22 cellular contexts compared by ENCODE assay signal in genomic region chr2:99552529-99552928, GRCh38.
DNase-seq lines count a peak whose midpoint lies in the region; ATAC-seq and TF ChIP-seq lines count a peak whose summit lies in the region.
"Had no signal": no experiment of that assay in that cellular context is flagged by ENCODE, and none has a peak within 500 bp of the region (broad histone marks: within the 10 kb centered on the region; RNA-seq: fewer than 3 reads in every experiment).

No MANE protein-coding gene starts in this region.

- H3K27ac ChIP-seq in VCaP, result peak overlapping the region; percentile 34; the same call in 1 of the 2 replicates
- H3K27ac ChIP-seq: dorsolateral prefrontal cortex, parathyroid adenoma had no signal

- peak; percentile 11 for DNase-seq in DMS153 treated with DMSO at 0.1 percent for 48 hours (lab: John Stamatoyannopoulos, UW; ENCODE audit: unreplicated experiment)
- DNase-seq in NCI-H1092 treated with DMSO at 0.1 percent for 48 hours (lab: John Stamatoyannopoulos, UW), result peak; percentile 70
- peak; percentile 19 for DNase-seq in mucosa of gallbladder (ENCODE audit: low spot score)
- no peak for DNase-seq in stimulated activated CD4-positive, alpha-beta T cell treated with anti-CD3 and anti-CD28 coated beads, Interleukin-1b, Interleukin-23, amount 100 ng/mL, for 48 hours
- no peak for DNase-seq in NCI-H82 (lab: John Stamatoyannopoulos, UW)
- DNase-seq in T-helper 2 cell, result no peak
- DNase-seq: activated CD4-positive, alpha-beta T cell treated with anti-CD3 and anti-CD28 coated beads, Interleukin-2, amount 10 ng/mL, durations not matched to agents 7 days and 5 days; activated CD8-positive, alpha-beta memory T cell treated with anti-CD3 and anti-CD28 coated beads, Interleukin-2, amount 10 ng/mL, durations not matched to agents 7 days and 5 days; activated naive CD4-positive, alpha-beta T cell treated with anti-CD3 and anti-CD28 coated beads, Interleukin-2, amount 50 U/mL, for 16 hours; CD4-positive, alpha-beta T cell; central memory CD4-positive, alpha-beta T cell; DMS53; midbrain; NCI-H1436; NCI-H2171; PC-3 had no signal

- TF ChIP-seq CTCF in VCaP (conservative IDR thresholded peaks at IDR 0.05), result no peak

- no peak for ATAC-seq in GM21526 (IDR thresholded peaks at IDR 0.05; ENCODE audit: low FRiP score, unreplicated experiment)
- ATAC-seq: activated CD8-positive, alpha-beta memory T cell treated with anti-CD3 and anti-CD28 coated beads, Interleukin-2, amount 10 ng/mL, durations not matched to agents 7 days and 5 days; GM12878; GM23338; PC-3 had no signal

Comparison
In these comparisons a context has a peak if more than half of its experiments do, and no peak if none do; other contexts are left out.
1. DNase-seq: peak in DMS153 treated with DMSO at 0.1 percent for 48 hours (single experiment), NCI-H1092 treated with DMSO at 0.1 percent for 48 hours (single experiment) and mucosa of gallbladder (single experiment); none in stimulated activated CD4-positive, alpha-beta T cell treated with anti-CD3 and anti-CD28 coated beads, Interleukin-1b, Interleukin-23, amount 100 ng/mL, for 48 hours (single experiment), NCI-H82 (single experiment) and T-helper 2 cell (0 of 5).